1 cellular context compared by ENCODE assay signal in the genomic region with DNA sequence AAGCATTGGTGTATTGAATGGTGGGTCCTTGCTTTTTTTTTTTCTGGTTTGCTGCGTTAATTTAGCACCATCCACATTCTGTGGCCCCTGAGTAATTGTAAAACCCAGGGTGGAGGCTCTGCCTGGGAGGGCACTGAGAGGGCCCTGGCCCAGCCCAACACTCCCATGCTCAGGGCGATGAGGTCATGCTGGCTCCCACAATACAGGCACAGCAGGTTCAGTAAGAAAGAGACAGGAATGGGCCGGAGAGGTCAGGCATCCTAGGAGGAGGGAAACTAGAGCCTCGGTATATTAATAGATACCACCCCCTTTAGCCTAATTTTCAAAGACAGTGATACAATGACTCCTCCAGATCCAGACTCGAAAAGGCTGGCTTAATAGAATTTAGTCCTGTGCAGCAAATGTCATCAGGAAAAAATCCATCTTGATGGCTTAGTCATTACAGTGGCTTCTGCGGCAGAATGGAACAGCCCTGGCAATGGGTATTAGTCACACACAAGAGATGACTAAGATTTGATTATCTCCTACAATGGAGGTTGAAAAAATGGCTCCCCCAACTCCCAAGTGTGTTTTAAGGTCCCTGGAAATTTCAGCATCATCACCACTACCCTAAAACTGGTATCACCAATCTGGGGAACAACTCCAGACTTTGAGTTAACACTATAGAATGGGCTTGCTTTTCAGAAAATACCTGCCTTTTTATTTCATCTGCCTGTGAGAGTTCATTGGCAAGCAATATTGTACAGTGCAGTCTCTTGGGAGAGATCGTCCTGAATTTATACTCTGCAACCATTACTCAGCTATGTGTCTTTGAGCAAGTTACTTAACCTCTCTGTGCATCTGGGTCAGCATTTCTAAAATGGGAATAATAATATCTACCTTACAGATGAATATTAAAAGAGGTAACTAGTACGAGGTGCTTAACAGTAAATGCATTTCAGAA.
TF ChIP-seq lines count a peak whose summit lies in the region.

No MANE protein-coding gene starts in this region.

TF ChIP-seq in GM12878, 131 proteins besides CTCF, POLR2A, EP300 and RAD21 (continued from another document):
- TF ChIP-seq PAX5 (IDR thresholded peaks at IDR 0.05; ENCODE audit: borderline replicate concordance, low read depth, low read length) (no peak), SUZ12 (IDR thresholded peaks at IDR 0.05; ENCODE audit: unreplicated experiment) (no peak), STAT1 (conservative IDR thresholded peaks at IDR 0.05) (no peak), BCL11A (IDR thresholded peaks at IDR 0.05; ENCODE audit: low read depth, low read length) (peak; percentile 66; the same call in 1 of the 2 replicates), ZSCAN29 (IDR thresholded peaks at IDR 0.05) (no peak), CBFB (IDR thresholded peaks at IDR 0.05; ENCODE audit: low read depth) (no peak), TAF1 (IDR thresholded peaks at IDR 0.05; ENCODE audit: borderline replicate concordance, low read depth, low read length) (no peak), PBX3 (IDR thresholded peaks at IDR 0.05; ENCODE audit: insufficient replicate concordance, low read depth, low read length) (no peak), YY1 (IDR thresholded peaks at IDR 0.05; ENCODE audit: low read depth, low read length) (0 out of 2 replicates have a peak, but pooled peaks have one; percentile 42), WRNIP1 (IDR thresholded peaks at IDR 0.05; ENCODE audit: borderline replicate concordance, low read depth, low read length) (no peak), ESRRA (IDR thresholded peaks at IDR 0.05; ENCODE audit: low read length) (no peak), TCF7 (IDR thresholded peaks at IDR 0.05; ENCODE audit: borderline replicate concordance) (no peak)
- TF ChIP-seq, protein P1, sequence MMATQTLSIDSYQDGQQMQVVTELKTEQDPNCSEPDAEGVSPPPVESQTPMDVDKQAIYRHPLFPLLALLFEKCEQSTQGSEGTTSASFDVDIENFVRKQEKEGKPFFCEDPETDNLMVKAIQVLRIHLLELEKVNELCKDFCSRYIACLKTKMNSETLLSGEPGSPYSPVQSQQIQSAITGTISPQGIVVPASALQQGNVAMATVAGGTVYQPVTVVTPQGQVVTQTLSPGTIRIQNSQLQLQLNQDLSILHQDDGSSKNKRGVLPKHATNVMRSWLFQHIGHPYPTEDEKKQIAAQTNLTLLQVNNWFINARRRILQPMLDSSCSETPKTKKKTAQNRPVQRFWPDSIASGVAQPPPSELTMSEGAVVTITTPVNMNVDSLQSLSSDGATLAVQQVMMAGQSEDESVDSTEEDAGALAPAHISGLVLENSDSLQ (IDR thresholded peaks at IDR 0.05), result no peak
